In genomic region chr1:245180496-245180895, GRCh38 we compare ENCODE assay signal across 14 cellular contexts. TPM values are rescaled to one million over a fixed set of nuclear protein-coding genes. Genes with fewer than 3 reads are reported as not detected.
DNase-seq lines count a peak whose midpoint lies in the region; ATAC-seq and TF ChIP-seq lines count a peak whose summit lies in the region.
"Had no signal": no experiment of that assay in that cellular context is flagged by ENCODE, and none has a peak within 500 bp of the region (broad histone marks: within the 10 kb centered on the region; RNA-seq: fewer than 3 reads in every experiment).

No MANE protein-coding gene starts in this region.

- no peak for ATAC-seq in HG03520 (IDR thresholded peaks at IDR 0.05; ENCODE audit: unreplicated experiment)
- ATAC-seq: CD8-positive, alpha-beta T cell had no signal

- H3K9ac ChIP-seq in neural cell (ENCODE audit: low read length) = no peak overlapping the region

- peak overlapping the region; percentile 49 for H3K27ac ChIP-seq in neural cell (ENCODE audit: low read length)
- H3K27ac ChIP-seq: dorsolateral prefrontal cortex had no signal

- no peak for TF ChIP-seq RAD21 in neural cell (conservative IDR thresholded peaks at IDR 0.05)

- H3K9me3 ChIP-seq in neural cell (ENCODE audit: low read length) = no peaks in the 10 kb centered on the region

- no peak overlapping the region for H2AFZ ChIP-seq in neural cell (ENCODE audit: low read depth, low read length)

- H4K20me1 ChIP-seq in neural cell (ENCODE audit: insufficient read depth) = no peaks in the 10 kb centered on the region

- no peaks in the 10 kb centered on the region for H3K27me3 ChIP-seq in neural cell (ENCODE audit: insufficient read depth, low read depth, low read length)
- H3K27me3 ChIP-seq: dorsolateral prefrontal cortex had no signal

- in situ Hi-C loops in astrocyte of the spinal cord (cut with HindIII; ENCODE audit: low sequenced_read_pairs) = no loop called here

- no peaks in the 10 kb centered on the region for H3K9me2 ChIP-seq in neural cell (ENCODE audit: insufficient read depth, low read length)

- no peak for TF ChIP-seq EP300 in neural cell (conservative IDR thresholded peaks at IDR 0.05; ENCODE audit: poor library complexity, severe bottlenecking)

- H3K4me3 ChIP-seq in astrocyte of the spinal cord (ENCODE audit: low read depth, low read length) (no peak overlapping the region), neural cell (ENCODE audit: low read length) (peak overlapping the region; percentile 16)
- H3K4me3 ChIP-seq: dorsolateral prefrontal cortex had no signal

- DNase-seq in Daoy (ENCODE audit: low read depth) (peak; percentile 24), KG1 (lab: John Stamatoyannopoulos, UW) (peak; percentile 41), astrocyte of the spinal cord (ENCODE audit: low read depth, low spot score) (peak; percentile 37)
- DNase-seq in activated CD4-positive, CD25-positive, alpha-beta regulatory T cell treated with anti-CD3 and anti-CD28 coated beads, Interleukin-2, amount 50 U/mL, for 72 hours = no peak
- DNase-seq in stimulated activated CD4-positive, alpha-beta T cell treated with anti-CD3 and anti-CD28 coated beads, Interleukin-4, amount 100 ng/mL, for 1 hour = no peak
- DNase-seq: activated CD4-positive, alpha-beta T cell treated with anti-CD3 and anti-CD28 coated beads for 1 hour; activated T-cell treated with anti-CD3 and anti-CD28 coated beads, Interleukin-2, amount 50 U/mL, for 48 hours; aorta; CD8-positive, alpha-beta T cell; IMR-90; NCI-H2171 had no signal

- no peaks in the 10 kb centered on the region for H3F3A ChIP-seq in neural cell (ENCODE audit: insufficient read depth, low read length, poor library complexity, severe bottlenecking)

- TF ChIP-seq CTCF in astrocyte of the spinal cord (IDR thresholded peaks at IDR 0.05; ENCODE audit: low read depth, low read length) (no peak), neural cell (IDR thresholded peaks at IDR 0.05; ENCODE audit: poor library complexity, severe bottlenecking) (no peak)

- no peaks in the 10 kb centered on the region for H3K36me3 ChIP-seq in neural cell (ENCODE audit: insufficient read depth, low read length)

- H3K4me2 ChIP-seq in neural cell (ENCODE audit: low read length) = no peak overlapping the region

- no peaks in the 10 kb centered on the region for H3K79me2 ChIP-seq in neural cell (replicated peaks; ENCODE audit: insufficient read depth, low read length)

TF ChIP-seq in neural cell, 6 proteins besides CTCF, POLR2A, EP300 and RAD21:
- TF ChIP-seq, protein P1, sequence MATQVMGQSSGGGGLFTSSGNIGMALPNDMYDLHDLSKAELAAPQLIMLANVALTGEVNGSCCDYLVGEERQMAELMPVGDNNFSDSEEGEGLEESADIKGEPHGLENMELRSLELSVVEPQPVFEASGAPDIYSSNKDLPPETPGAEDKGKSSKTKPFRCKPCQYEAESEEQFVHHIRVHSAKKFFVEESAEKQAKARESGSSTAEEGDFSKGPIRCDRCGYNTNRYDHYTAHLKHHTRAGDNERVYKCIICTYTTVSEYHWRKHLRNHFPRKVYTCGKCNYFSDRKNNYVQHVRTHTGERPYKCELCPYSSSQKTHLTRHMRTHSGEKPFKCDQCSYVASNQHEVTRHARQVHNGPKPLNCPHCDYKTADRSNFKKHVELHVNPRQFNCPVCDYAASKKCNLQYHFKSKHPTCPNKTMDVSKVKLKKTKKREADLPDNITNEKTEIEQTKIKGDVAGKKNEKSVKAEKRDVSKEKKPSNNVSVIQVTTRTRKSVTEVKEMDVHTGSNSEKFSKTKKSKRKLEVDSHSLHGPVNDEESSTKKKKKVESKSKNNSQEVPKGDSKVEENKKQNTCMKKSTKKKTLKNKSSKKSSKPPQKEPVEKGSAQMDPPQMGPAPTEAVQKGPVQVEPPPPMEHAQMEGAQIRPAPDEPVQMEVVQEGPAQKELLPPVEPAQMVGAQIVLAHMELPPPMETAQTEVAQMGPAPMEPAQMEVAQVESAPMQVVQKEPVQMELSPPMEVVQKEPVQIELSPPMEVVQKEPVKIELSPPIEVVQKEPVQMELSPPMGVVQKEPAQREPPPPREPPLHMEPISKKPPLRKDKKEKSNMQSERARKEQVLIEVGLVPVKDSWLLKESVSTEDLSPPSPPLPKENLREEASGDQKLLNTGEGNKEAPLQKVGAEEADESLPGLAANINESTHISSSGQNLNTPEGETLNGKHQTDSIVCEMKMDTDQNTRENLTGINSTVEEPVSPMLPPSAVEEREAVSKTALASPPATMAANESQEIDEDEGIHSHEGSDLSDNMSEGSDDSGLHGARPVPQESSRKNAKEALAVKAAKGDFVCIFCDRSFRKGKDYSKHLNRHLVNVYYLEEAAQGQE (IDR thresholded peaks at IDR 0.05; ENCODE audit: borderline replicate concordance) = no peak
- TF ChIP-seq SMC3 (conservative IDR thresholded peaks at IDR 0.05; ENCODE audit: poor library complexity) (no peak), TAF1 (IDR thresholded peaks at IDR 0.05; ENCODE audit: low read depth) (no peak), POLR2AphosphoS5 (IDR thresholded peaks at IDR 0.05) (no peak), EZH2 (IDR thresholded peaks at IDR 0.05; ENCODE audit: borderline replicate concordance, insufficient read depth, low read length, poor library complexity, severe bottlenecking) (no peak), MXI1 (conservative IDR thresholded peaks at IDR 0.05; ENCODE audit: poor library complexity, severe bottlenecking) (no peak)

RNA-seq across cellular contexts. Expression of gene KIF26B, which starts 25.7 kb away (rescaled TPM):
- 0.39 and 1.1 TPM in 2 replicates for total RNA-seq in Daoy (2014; rRNA removed; shearing (Covaris generic))
- polyA plus RNA-seq in neural cell = 6.3 and 7.2 TPM in 2 replicates
- 36.0 and 45.8 TPM in 2 replicates for polyA minus RNA-seq in neural cell
- total RNA-seq: CD8-positive, alpha-beta T cell had no signal

Comparison
In these comparisons a context has a peak if more than half of its experiments do, and no peak if none do; other contexts are left out.
1. DNase-seq: peak in Daoy (single experiment), KG1 (single experiment) and astrocyte of the spinal cord (single experiment); none in activated CD4-positive, CD25-positive, alpha-beta regulatory T cell treated with anti-CD3 and anti-CD28 coated beads, Interleukin-2, amount 50 U/mL, for 72 hours (single experiment) and stimulated activated CD4-positive, alpha-beta T cell treated with anti-CD3 and anti-CD28 coated beads, Interleukin-4, amount 100 ng/mL, for 1 hour (single experiment).